ENCODE assay signal across 14 cellular contexts in the genomic region with DNA sequence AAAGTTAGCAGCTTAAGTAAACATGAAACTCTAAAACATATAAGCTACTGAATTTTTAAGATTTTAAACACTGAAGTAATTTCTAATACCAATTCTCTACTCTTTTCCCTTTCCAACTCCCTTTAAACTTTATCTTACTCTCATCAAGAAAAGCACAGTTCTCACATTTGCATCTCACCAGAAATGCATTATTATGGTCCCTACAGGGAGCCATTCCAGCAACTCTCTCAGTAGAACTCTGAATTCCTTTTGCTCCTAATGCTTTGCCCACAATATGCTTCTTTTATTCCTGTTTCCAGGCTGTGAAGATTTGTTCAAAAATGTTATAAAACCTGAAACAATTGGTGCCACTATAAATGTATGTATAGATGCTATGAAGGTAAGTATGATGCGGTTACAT.
A peak's percentile ranks its signal among the peaks of the same experiment; 100 is the strongest.
DNase-seq lines count a peak whose midpoint lies in the region; TF ChIP-seq lines count a peak whose summit lies in the region.
"Had no signal": no experiment of that assay in that cellular context is flagged by ENCODE, and none has a peak within 500 bp of the region (broad histone marks: within the 10 kb centered on the region; RNA-seq: fewer than 3 reads in every experiment).

No MANE protein-coding gene starts in this region.

- no peaks in the 10 kb centered on the region for H4K20me1 ChIP-seq in H9 (ENCODE audit: control insufficient read depth, insufficient read depth, insufficient read length)

- H2BK20ac ChIP-seq in H9 (ENCODE audit: low read depth, low read length, poor library complexity, severe bottlenecking), result no peak overlapping the region

- H4K8ac ChIP-seq in H9 (replicated peaks; ENCODE audit: insufficient read length, low read depth, low read length), result no peak overlapping the region

- no peak overlapping the region for H2AK5ac ChIP-seq in H9 (ENCODE audit: insufficient read length, low read length)

- no peaks in the 10 kb centered on the region for H3K79me2 ChIP-seq in H9 (ENCODE audit: insufficient read depth, low read length)

- no peak overlapping the region for H4K91ac ChIP-seq in H9 (ENCODE audit: insufficient read length, low read depth, low read length)

- H3K4me1 Mint-ChIP-seq in H9 (peaks cover 55 to 58% of the 10 kb centered on the region in 2 experiments), progenitor cell of endocrine pancreas (ENCODE audit: low read depth) (peaks cover 3% of the 10 kb centered on the region)

- H3K14ac ChIP-seq in H9 (ENCODE audit: insufficient read depth, low read length), result no peak overlapping the region

- no peak overlapping the region for H3K4me3 ChIP-seq in NT2/D1 (ENCODE audit: insufficient read length, low read depth)
- peak overlapping the region; percentile 26 for H3K4me3 ChIP-seq in iPS-18a (ENCODE audit: low read length)
- H3K4me3 ChIP-seq: A549, GM12878 had no signal

- H2BK120ac ChIP-seq in H9 (ENCODE audit: low read depth, low read length, poor library complexity, severe bottlenecking), result no peak overlapping the region

- no CpG with 5 or more reads among the region's 1 CpG for WGBS in H9 (ENCODE audit: extremely low coverage, insufficient read length, low lambda C conversion rate)

- peaks cover 2% of the 10 kb centered on the region; the same call in 1 of the 2 replicates for H3K4me1 ChIP-seq in H9 (ENCODE audit: insufficient read depth, low read length)
- peaks cover 3% of the 10 kb centered on the region for H3K4me1 ChIP-seq in NT2/D1 (ENCODE audit: insufficient read depth, insufficient read length)
- H3K4me1 ChIP-seq in iPS-18a (ENCODE audit: control insufficient read depth, low read depth, low read length), result peaks cover 37% of the 10 kb centered on the region
- H3K4me1 ChIP-seq: A549, BE2C had no signal

- no peak overlapping the region for H3K4ac ChIP-seq in H9 (ENCODE audit: low read depth, low read length)

- no peak overlapping the region for H2AFZ ChIP-seq in H9 (ENCODE audit: low read length)

- H3K27me3 ChIP-seq in H9 (ENCODE audit: insufficient read depth, low read length), result no peaks in the 10 kb centered on the region
- H3K27me3 ChIP-seq in NT2/D1 (ENCODE audit: insufficient read depth, insufficient read length), result no peaks in the 10 kb centered on the region
- H3K27me3 ChIP-seq in iPS-18a (ENCODE audit: control insufficient read depth, insufficient read depth, low read length), result no peaks in the 10 kb centered on the region
- H3K27me3 ChIP-seq: BE2C had no signal

- H3K36me3 Mint-ChIP-seq in H9 (ENCODE audit: insufficient read depth in 1 of 3, low read depth in 3 of 3) (peaks cover 0 to 4% (median 3%) of the 10 kb centered on the region in 3 experiments; a peak in 2 of 7 replicates), progenitor cell of endocrine pancreas (ENCODE audit: insufficient read depth) (peaks cover 4% of the 10 kb centered on the region)

- H2BK5ac ChIP-seq in H9 (ENCODE audit: insufficient read length, low read length), result no peak overlapping the region

- H3K27ac Mint-ChIP-seq in H9 (peak overlapping the region; percentile 19 to 99 (median 95); a peak in 6 of 7 replicates), progenitor cell of endocrine pancreas (peak overlapping the region; percentile 47)
- H3K27ac Mint-ChIP-seq: CD4-positive, alpha-beta memory T cell had no signal

- no peak overlapping the region for H4K5ac ChIP-seq in H9 (ENCODE audit: insufficient read length, low read depth, low read length)

- H3K27ac ChIP-seq in H9 (ENCODE audit: insufficient read length, low read depth, low read length) (no peak overlapping the region), iPS-18a (ENCODE audit: low read length) (no peak overlapping the region)
- H3K27ac ChIP-seq: A549, C4-2B had no signal

- H3K18ac ChIP-seq in H9 (ENCODE audit: insufficient read length, low read depth, low read length), result no peak overlapping the region

- no peak overlapping the region for H2BK15ac ChIP-seq in H9 (ENCODE audit: low read depth, low read length)

- no peaks in the 10 kb centered on the region for H3K23me2 ChIP-seq in H9 (ENCODE audit: insufficient read length, low read depth, low read length, poor library complexity, severe bottlenecking)

- H3K9me3 Mint-ChIP-seq in H9, result peaks cover 0 to 7% of the 10 kb centered on the region in 2 experiments; a peak in 2 of 5 replicates
- H3K9me3 Mint-ChIP-seq in progenitor cell of endocrine pancreas (ENCODE audit: low read depth), result no peaks in the 10 kb centered on the region
- H3K9me3 Mint-ChIP-seq: CD4-positive, alpha-beta memory T cell had no signal

- H3K4me3 Mint-ChIP-seq in H9 (peak overlapping the region; percentile 0 to 33; a peak in 4 of 5 replicates), progenitor cell of endocrine pancreas (ENCODE audit: low read depth) (no peak overlapping the region)
- H3K4me3 Mint-ChIP-seq: CD4-positive, alpha-beta memory T cell had no signal

- peak overlapping the region; percentile 34 for H3K4me2 ChIP-seq in H9 (ENCODE audit: insufficient read depth, insufficient read length, low read length)
- H3K4me2 ChIP-seq: A549 had no signal

- H3K9ac ChIP-seq in H9 (ENCODE audit: extremely low read depth, insufficient read length, low read length), result no peak overlapping the region
- no peak overlapping the region for H3K9ac ChIP-seq in NT2/D1 (ENCODE audit: insufficient read length, low read depth)
- peak overlapping the region; percentile 4 for H3K9ac ChIP-seq in iPS-18a (ENCODE audit: low read length)

- no peak overlapping the region for H3T11ph ChIP-seq in H9 (ENCODE audit: low read length)

- H3K9me3 ChIP-seq in H9 (ENCODE audit: control insufficient read depth, low read depth, low read length) (no peaks in the 10 kb centered on the region), NT2/D1 (ENCODE audit: insufficient read depth, low read length) (no peaks in the 10 kb centered on the region), iPS-18a (ENCODE audit: control insufficient read depth, low read depth, low read length) (no peaks in the 10 kb centered on the region)
- H3K9me3 ChIP-seq: A549, BE2C had no signal

- H3K79me1 ChIP-seq in H9 (ENCODE audit: insufficient read depth, low read depth, low read length, poor library complexity, severe bottlenecking), result no peaks in the 10 kb centered on the region

- no peak for TF ChIP-seq CTCF in H9 (conservative IDR thresholded peaks at IDR 0.05)
- no peak for TF ChIP-seq CTCF in progenitor cell of endocrine pancreas (IDR thresholded peaks at IDR 0.05; ENCODE audit: unreplicated experiment)

- no peak overlapping the region for H3K23ac ChIP-seq in H9 (ENCODE audit: insufficient read length, low read depth, low read length)

- no peak overlapping the region for H2BK12ac ChIP-seq in H9 (ENCODE audit: insufficient read length, low read depth, low read length)

- no peaks in the 10 kb centered on the region for H3K27me3 Mint-ChIP-seq in H9 (ENCODE audit: low read depth)
- H3K27me3 Mint-ChIP-seq in progenitor cell of endocrine pancreas, result no peaks in the 10 kb centered on the region
- H3K27me3 Mint-ChIP-seq: CD4-positive, alpha-beta memory T cell had no signal

- no peaks in the 10 kb centered on the region for H3K36me3 ChIP-seq in NT2/D1 (ENCODE audit: insufficient read depth, insufficient read length, low read length)
- no peaks in the 10 kb centered on the region for H3K36me3 ChIP-seq in iPS-18a (ENCODE audit: control insufficient read depth, low read depth, low read length)
- H3K36me3 ChIP-seq: BE2C had no signal

- DNase-seq in H9 (no peak), NT2/D1 (ENCODE audit: low read depth, low spot score) (peak; percentile 35), progenitor cell of endocrine pancreas (ENCODE audit: low spot score, unreplicated experiment) (no peak), RPMI8226 (no peak), NCI-H510A treated with DMSO at 0.1 percent for 48 hours (lab: John Stamatoyannopoulos, UW) (no peak), NCI-H526 treated with DMSO at 0.1 percent for 48 hours (lab: John Stamatoyannopoulos, UW) (no peak)
- DNase-seq: BE2C; CD4-positive, alpha-beta memory T cell; DMS79; GOT3 had no signal

- H3K56ac ChIP-seq in H9 (ENCODE audit: insufficient read length, low read depth, low read length), result no peak overlapping the region
